Comparison of ENCODE assay signal across 1 cellular context in the genomic region with DNA sequence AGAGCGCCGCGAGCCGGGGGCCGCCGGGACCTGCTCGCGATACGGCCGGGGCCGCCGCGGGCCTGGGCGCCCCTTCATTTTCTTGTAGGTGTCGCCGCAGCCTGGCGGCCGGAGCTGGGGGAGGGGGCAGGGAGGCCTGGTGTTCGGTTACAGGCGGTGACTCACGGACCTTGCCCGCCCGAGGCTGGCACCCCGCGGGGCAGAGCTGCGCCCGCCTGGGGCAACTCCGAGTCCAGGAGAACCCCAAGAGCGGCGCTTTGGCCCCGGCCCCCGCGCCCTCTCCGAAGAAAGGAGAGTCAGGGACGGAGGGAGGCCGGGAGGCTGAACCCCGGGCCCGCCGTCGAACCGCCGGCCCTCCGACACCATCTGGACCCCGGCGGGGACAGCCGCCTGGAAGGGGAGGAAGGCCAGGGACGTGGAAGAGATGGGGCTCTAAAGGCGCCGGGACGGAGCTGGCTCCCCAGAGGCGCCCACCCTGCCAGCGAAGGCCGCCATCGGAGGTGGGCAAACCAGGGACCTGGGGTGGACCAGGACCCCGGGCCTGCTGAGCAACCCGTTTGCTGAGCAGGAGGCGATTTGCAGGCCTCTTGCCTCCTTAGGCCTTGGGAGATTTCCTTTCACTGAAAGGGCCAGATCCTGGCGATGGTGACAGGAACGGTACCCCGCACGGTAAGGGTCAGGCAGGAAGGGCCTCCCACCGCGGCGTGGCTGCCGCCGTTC.
A peak's percentile ranks its signal among the peaks of the same experiment; 100 is the strongest.
TF ChIP-seq lines count a peak whose summit lies in the region.

No MANE protein-coding gene starts in this region.

TF ChIP-seq in HepG2, 621 proteins besides CTCF, POLR2A, EP300 and RAD21 (continued from another document and continues in another):
- TF ChIP-seq, protein P1, sequence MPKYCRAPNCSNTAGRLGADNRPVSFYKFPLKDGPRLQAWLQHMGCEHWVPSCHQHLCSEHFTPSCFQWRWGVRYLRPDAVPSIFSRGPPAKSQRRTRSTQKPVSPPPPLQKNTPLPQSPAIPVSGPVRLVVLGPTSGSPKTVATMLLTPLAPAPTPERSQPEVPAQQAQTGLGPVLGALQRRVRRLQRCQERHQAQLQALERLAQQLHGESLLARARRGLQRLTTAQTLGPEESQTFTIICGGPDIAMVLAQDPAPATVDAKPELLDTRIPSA (CRISPR knock-in tag; IDR thresholded peaks at IDR 0.05; ENCODE audit: borderline replicate concordance): 0 out of 2 replicates have a peak, but pooled peaks have one; percentile 37
- no peak for TF ChIP-seq GTF3A (CRISPR knock-in tag; conservative IDR thresholded peaks at IDR 0.05)
- TF ChIP-seq, protein P2, sequence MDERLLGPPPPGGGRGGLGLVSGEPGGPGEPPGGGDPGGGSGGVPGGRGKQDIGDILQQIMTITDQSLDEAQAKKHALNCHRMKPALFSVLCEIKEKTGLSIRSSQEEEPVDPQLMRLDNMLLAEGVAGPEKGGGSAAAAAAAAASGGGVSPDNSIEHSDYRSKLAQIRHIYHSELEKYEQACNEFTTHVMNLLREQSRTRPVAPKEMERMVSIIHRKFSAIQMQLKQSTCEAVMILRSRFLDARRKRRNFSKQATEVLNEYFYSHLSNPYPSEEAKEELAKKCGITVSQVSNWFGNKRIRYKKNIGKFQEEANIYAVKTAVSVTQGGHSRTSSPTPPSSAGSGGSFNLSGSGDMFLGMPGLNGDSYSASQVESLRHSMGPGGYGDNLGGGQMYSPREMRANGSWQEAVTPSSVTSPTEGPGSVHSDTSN (CRISPR knock-in tag; IDR thresholded peaks at IDR 0.05): no peak
- TF ChIP-seq KDM3A (CRISPR knock-in tag; IDR thresholded peaks at IDR 0.05; ENCODE audit: low read depth): peak; percentile 29; the same call in 1 of the 2 replicates
- TF ChIP-seq RBM22 (optimal IDR thresholded peaks at IDR 0.05; ENCODE audit: low read length): no peak
- TF ChIP-seq NRL (CRISPR knock-in tag; IDR thresholded peaks at IDR 0.05; ENCODE audit: borderline replicate concordance): peak; percentile 65; the same call in 1 of the 2 replicates
- peak; percentile 20 for TF ChIP-seq YY1 (IDR thresholded peaks at IDR 0.05; ENCODE audit: insufficient read depth, insufficient replicate concordance, low read depth, low read length)
- no peak for TF ChIP-seq SOX6 (IDR thresholded peaks at IDR 0.05)
- peak; percentile 20; the same call in 1 of the 2 replicates for TF ChIP-seq SOX6 (CRISPR knock-in tag; IDR thresholded peaks at IDR 0.05)
- peak; percentile 14; the same call in 1 of the 2 replicates for TF ChIP-seq ZNF232 (CRISPR knock-in tag; IDR thresholded peaks at IDR 0.05; ENCODE audit: borderline replicate concordance)
- no peak for TF ChIP-seq NFYB (CRISPR knock-in tag; IDR thresholded peaks at IDR 0.05)
- no peak for TF ChIP-seq CBX2 (IDR thresholded peaks at IDR 0.05; ENCODE audit: low read depth, low read length)
- TF ChIP-seq CBX2 (CRISPR knock-in tag; IDR thresholded peaks at IDR 0.05; ENCODE audit: low read depth): 0 out of 2 replicates have a peak, but pooled peaks have one; percentile 30
- peak; percentile 59; the same call in 1 of the 2 replicates for TF ChIP-seq KMT2A (CRISPR knock-in tag; IDR thresholded peaks at IDR 0.05)
- TF ChIP-seq, protein P3, sequence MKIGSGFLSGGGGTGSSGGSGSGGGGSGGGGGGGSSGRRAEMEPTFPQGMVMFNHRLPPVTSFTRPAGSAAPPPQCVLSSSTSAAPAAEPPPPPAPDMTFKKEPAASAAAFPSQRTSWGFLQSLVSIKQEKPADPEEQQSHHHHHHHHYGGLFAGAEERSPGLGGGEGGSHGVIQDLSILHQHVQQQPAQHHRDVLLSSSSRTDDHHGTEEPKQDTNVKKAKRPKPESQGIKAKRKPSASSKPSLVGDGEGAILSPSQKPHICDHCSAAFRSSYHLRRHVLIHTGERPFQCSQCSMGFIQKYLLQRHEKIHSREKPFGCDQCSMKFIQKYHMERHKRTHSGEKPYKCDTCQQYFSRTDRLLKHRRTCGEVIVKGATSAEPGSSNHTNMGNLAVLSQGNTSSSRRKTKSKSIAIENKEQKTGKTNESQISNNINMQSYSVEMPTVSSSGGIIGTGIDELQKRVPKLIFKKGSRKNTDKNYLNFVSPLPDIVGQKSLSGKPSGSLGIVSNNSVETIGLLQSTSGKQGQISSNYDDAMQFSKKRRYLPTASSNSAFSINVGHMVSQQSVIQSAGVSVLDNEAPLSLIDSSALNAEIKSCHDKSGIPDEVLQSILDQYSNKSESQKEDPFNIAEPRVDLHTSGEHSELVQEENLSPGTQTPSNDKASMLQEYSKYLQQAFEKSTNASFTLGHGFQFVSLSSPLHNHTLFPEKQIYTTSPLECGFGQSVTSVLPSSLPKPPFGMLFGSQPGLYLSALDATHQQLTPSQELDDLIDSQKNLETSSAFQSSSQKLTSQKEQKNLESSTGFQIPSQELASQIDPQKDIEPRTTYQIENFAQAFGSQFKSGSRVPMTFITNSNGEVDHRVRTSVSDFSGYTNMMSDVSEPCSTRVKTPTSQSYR (CRISPR knock-in tag; IDR thresholded peaks at IDR 0.05; ENCODE audit: borderline replicate concordance): peak; percentile 77
- TF ChIP-seq ZSCAN20 (CRISPR knock-in tag; IDR thresholded peaks at IDR 0.05; ENCODE audit: borderline replicate concordance): 0 out of 2 replicates have a peak, but pooled peaks have one; percentile 27
- no peak for TF ChIP-seq KDM5A (IDR thresholded peaks at IDR 0.05; ENCODE audit: borderline replicate concordance, low read length)
- TF ChIP-seq, protein P4, sequence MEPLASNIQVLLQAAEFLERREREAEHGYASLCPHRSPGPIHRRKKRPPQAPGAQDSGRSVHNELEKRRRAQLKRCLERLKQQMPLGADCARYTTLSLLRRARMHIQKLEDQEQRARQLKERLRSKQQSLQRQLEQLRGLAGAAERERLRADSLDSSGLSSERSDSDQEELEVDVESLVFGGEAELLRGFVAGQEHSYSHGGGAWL (CRISPR knock-in tag; IDR thresholded peaks at IDR 0.05): peak; percentile 12; the same call in 1 of the 2 replicates
- TF ChIP-seq RBFOX2 (IDR thresholded peaks at IDR 0.05; ENCODE audit: low read depth, low read length): peak; percentile 66
- TF ChIP-seq, protein P5, sequence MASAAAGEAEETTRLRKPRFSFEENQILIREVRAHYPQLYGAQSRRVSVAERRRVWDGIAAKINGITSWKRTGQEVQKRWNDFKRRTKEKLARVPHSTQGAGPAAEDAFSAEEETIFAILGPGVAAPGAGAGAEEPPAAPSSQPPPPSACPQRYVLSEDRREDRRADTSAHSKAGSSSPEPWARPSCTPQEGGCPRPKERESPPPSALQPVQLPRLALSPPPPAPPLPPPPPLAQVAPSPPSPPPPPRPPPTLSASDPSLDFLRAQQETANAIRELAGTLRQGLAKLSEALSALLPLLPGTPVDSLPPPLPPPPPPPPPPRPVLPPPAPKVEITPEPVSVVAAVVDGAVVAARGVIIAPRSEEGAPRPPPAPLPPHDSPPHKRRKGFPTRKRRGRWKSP (CRISPR knock-in tag; IDR thresholded peaks at IDR 0.05): 0 out of 2 replicates have a peak, but pooled peaks have one; percentile 38
- peak; percentile 38; the same call in 1 of the 2 replicates for TF ChIP-seq KDM2A (CRISPR knock-in tag; IDR thresholded peaks at IDR 0.05; ENCODE audit: borderline replicate concordance, low read depth)
- TF ChIP-seq SIX1 (CRISPR knock-in tag; IDR thresholded peaks at IDR 0.05; ENCODE audit: borderline replicate concordance): peak; percentile 83
- TF ChIP-seq ZNF780A (CRISPR knock-in tag; IDR thresholded peaks at IDR 0.05): no peak
- peak; percentile 10; the same call in 1 of the 2 replicates for TF ChIP-seq HNF4A (CRISPR knock-in tag; IDR thresholded peaks at IDR 0.05)
- no peak for TF ChIP-seq ZFP36L1 (CRISPR knock-in tag; IDR thresholded peaks at IDR 0.05)
- TF ChIP-seq SIX4 (CRISPR knock-in tag; IDR thresholded peaks at IDR 0.05): peak; percentile 93
- TF ChIP-seq NFIB (CRISPR knock-in tag; IDR thresholded peaks at IDR 0.05; ENCODE audit: borderline replicate concordance): no peak
- no peak for TF ChIP-seq PAX8 (CRISPR knock-in tag; IDR thresholded peaks at IDR 0.05; ENCODE audit: borderline replicate concordance)
- TF ChIP-seq MTA1 (CRISPR knock-in tag; IDR thresholded peaks at IDR 0.05; ENCODE audit: borderline replicate concordance): no peak
- TF ChIP-seq, protein P6, sequence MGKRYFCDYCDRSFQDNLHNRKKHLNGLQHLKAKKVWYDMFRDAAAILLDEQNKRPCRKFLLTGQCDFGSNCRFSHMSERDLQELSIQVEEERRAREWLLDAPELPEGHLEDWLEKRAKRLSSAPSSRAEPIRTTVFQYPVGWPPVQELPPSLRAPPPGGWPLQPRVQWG (CRISPR knock-in tag; IDR thresholded peaks at IDR 0.05; ENCODE audit: borderline replicate concordance, low read depth): no peak
- peak; percentile 32; the same call in 1 of the 2 replicates for TF ChIP-seq ZNF891 (CRISPR knock-in tag; IDR thresholded peaks at IDR 0.05)
- TF ChIP-seq STAG1 (CRISPR knock-in tag; IDR thresholded peaks at IDR 0.05): 0 out of 2 replicates have a peak, but pooled peaks have one; percentile 2
- TF ChIP-seq EZH2 (conservative IDR thresholded peaks at IDR 0.05; ENCODE audit: low read depth, low read length): 0 out of 2 replicates have a peak, but pooled peaks have one; percentile 42
- TF ChIP-seq ZFY (CRISPR knock-in tag; IDR thresholded peaks at IDR 0.05): peak; percentile 75
- TF ChIP-seq NFKBIZ (CRISPR knock-in tag; IDR thresholded peaks at IDR 0.05): no peak
- TF ChIP-seq, protein P7, sequence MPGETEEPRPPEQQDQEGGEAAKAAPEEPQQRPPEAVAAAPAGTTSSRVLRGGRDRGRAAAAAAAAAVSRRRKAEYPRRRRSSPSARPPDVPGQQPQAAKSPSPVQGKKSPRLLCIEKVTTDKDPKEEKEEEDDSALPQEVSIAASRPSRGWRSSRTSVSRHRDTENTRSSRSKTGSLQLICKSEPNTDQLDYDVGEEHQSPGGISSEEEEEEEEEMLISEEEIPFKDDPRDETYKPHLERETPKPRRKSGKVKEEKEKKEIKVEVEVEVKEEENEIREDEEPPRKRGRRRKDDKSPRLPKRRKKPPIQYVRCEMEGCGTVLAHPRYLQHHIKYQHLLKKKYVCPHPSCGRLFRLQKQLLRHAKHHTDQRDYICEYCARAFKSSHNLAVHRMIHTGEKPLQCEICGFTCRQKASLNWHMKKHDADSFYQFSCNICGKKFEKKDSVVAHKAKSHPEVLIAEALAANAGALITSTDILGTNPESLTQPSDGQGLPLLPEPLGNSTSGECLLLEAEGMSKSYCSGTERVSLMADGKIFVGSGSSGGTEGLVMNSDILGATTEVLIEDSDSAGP (CRISPR knock-in tag; IDR thresholded peaks at IDR 0.05; ENCODE audit: borderline replicate concordance): peak; percentile 46; the same call in 1 of the 2 replicates
- no peak for TF ChIP-seq ZNF841 (CRISPR knock-in tag; IDR thresholded peaks at IDR 0.05; ENCODE audit: borderline replicate concordance)
- no peak for TF ChIP-seq NFYC (CRISPR knock-in tag; IDR thresholded peaks at IDR 0.05)
- TF ChIP-seq, protein P8, sequence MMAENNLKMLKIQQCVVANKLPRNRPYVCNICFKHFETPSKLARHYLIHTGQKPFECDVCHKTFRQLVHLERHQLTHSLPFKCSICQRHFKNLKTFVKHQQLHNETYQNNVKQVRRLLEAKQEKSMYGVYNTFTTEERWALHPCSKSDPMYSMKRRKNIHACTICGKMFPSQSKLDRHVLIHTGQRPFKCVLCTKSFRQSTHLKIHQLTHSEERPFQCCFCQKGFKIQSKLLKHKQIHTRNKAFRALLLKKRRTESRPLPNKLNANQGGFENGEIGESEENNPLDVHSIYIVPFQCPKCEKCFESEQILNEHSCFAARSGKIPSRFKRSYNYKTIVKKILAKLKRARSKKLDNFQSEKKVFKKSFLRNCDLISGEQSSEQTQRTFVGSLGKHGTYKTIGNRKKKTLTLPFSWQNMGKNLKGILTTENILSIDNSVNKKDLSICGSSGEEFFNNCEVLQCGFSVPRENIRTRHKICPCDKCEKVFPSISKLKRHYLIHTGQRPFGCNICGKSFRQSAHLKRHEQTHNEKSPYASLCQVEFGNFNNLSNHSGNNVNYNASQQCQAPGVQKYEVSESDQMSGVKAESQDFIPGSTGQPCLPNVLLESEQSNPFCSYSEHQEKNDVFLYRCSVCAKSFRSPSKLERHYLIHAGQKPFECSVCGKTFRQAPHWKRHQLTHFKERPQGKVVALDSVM (CRISPR knock-in tag; IDR thresholded peaks at IDR 0.05): peak; percentile 63; the same call in 1 of the 2 replicates
- TF ChIP-seq YEATS4 (CRISPR knock-in tag; IDR thresholded peaks at IDR 0.05; ENCODE audit: borderline replicate concordance): peak; percentile 42
- TF ChIP-seq, protein P9, sequence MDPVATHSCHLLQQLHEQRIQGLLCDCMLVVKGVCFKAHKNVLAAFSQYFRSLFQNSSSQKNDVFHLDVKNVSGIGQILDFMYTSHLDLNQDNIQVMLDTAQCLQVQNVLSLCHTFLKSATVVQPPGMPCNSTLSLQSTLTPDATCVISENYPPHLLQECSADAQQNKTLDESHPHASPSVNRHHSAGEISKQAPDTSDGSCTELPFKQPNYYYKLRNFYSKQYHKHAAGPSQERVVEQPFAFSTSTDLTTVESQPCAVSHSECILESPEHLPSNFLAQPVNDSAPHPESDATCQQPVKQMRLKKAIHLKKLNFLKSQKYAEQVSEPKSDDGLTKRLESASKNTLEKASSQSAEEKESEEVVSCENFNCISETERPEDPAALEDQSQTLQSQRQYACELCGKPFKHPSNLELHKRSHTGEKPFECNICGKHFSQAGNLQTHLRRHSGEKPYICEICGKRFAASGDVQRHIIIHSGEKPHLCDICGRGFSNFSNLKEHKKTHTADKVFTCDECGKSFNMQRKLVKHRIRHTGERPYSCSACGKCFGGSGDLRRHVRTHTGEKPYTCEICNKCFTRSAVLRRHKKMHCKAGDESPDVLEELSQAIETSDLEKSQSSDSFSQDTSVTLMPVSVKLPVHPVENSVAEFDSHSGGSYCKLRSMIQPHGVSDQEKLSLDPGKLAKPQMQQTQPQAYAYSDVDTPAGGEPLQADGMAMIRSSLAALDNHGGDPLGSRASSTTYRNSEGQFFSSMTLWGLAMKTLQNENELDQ (CRISPR knock-in tag; IDR thresholded peaks at IDR 0.05; ENCODE audit: borderline replicate concordance): no peak
- TF ChIP-seq, protein P10, sequence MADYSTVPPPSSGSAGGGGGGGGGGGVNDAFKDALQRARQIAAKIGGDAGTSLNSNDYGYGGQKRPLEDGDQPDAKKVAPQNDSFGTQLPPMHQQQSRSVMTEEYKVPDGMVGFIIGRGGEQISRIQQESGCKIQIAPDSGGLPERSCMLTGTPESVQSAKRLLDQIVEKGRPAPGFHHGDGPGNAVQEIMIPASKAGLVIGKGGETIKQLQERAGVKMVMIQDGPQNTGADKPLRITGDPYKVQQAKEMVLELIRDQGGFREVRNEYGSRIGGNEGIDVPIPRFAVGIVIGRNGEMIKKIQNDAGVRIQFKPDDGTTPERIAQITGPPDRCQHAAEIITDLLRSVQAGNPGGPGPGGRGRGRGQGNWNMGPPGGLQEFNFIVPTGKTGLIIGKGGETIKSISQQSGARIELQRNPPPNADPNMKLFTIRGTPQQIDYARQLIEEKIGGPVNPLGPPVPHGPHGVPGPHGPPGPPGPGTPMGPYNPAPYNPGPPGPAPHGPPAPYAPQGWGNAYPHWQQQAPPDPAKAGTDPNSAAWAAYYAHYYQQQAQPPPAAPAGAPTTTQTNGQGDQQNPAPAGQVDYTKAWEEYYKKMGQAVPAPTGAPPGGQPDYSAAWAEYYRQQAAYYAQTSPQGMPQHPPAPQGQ (CRISPR knock-in tag; IDR thresholded peaks at IDR 0.05; ENCODE audit: borderline replicate concordance): no peak
- peak; percentile 19 for TF ChIP-seq XRCC5 (optimal IDR thresholded peaks at IDR 0.05; ENCODE audit: low read length)
- peak; percentile 57; the same call in 1 of the 2 replicates for TF ChIP-seq ZNF564 (CRISPR knock-in tag; IDR thresholded peaks at IDR 0.05)
- peak; percentile 77 for TF ChIP-seq ZFX (CRISPR knock-in tag; IDR thresholded peaks at IDR 0.05; ENCODE audit: low read depth)
- TF ChIP-seq KLF9 (CRISPR knock-in tag; IDR thresholded peaks at IDR 0.05; ENCODE audit: low read depth): 0 out of 2 replicates have a peak, but pooled peaks have one; percentile 27
- peak; percentile 91 for TF ChIP-seq FOSL2 (CRISPR knock-in tag; IDR thresholded peaks at IDR 0.05)
